18 cellular contexts compared by ENCODE assay signal in genomic region chr16:30663038-30663437, GRCh38. TPM values are rescaled to one million over a fixed set of nuclear protein-coding genes. Genes with fewer than 3 reads are reported as not detected.
A peak's percentile ranks its signal among the peaks of the same experiment; 100 is the strongest.
DNase-seq lines count a peak whose midpoint lies in the region; ATAC-seq and TF ChIP-seq lines count a peak whose summit lies in the region.
"Had no signal": no experiment of that assay in that cellular context is flagged by ENCODE, and none has a peak within 500 bp of the region (broad histone marks: within the 10 kb centered on the region; RNA-seq: fewer than 3 reads in every experiment).

No MANE protein-coding gene starts in this region.

- H3K36me3 ChIP-seq in A673 (ENCODE audit: insufficient read depth, low read length, poor library complexity, severe bottlenecking): peaks cover 65% of the 10 kb centered on the region
- peaks cover 66% of the 10 kb centered on the region for H3K36me3 ChIP-seq in CD4-positive, CD25-positive, alpha-beta regulatory T cell (ENCODE audit: control insufficient read depth, insufficient read depth, low read length)
- peaks cover 66 to 68% of the 10 kb centered on the region in 2 experiments for H3K36me3 ChIP-seq in mesenchymal stem cell (ENCODE audit: control insufficient read depth in 1 of 2, insufficient read depth in 2 of 2, low read depth in 1 of 2, low read length in 2 of 2)
- peaks cover 56% of the 10 kb centered on the region for H3K36me3 ChIP-seq in BE2C

- intact Hi-C loops in A673 (cut with micrococcal nuclease; ENCODE audit: unreplicated experiment) (no loop called here), posterior cingulate gyrus (cut with DNase I) (no loop called here)
- intact Hi-C loops in activated CD8-positive, alpha-beta T cell treated with anti-CD3 and anti-CD28 coated beads for 36 hours (cut with micrococcal nuclease): no loop called here

- no peak overlapping the region for H2BK12ac ChIP-seq in mesenchymal stem cell (ENCODE audit: low read length in 2 of 2)

- H3K23ac ChIP-seq in mesenchymal stem cell (ENCODE audit: low read length in 2 of 2): no peak overlapping the region

- POLR2A ChIA-PET in A673 (lab: Charles Lee; ENCODE audit: low non-redundant PET): interaction anchor here (0.6 kb wide), 1 partner anchor 246 kb away, joined by 3 read pairs; no protein-coding TSS in a partner anchor
- POLR2A ChIA-PET in activated CD8-positive, alpha-beta T cell treated with anti-CD3 and anti-CD28 coated beads for 36 hours (lab: Charles Lee): interaction anchor here (1.1 to 3.2 kb wide), 5 partner anchors 9 to 48 kb away, joined by 3 to 11 read pairs (median 3); no protein-coding TSS in a partner anchor

- ATAC-seq in CD4-positive, CD25-positive, alpha-beta regulatory T cell (ENCODE audit: low read depth in 2 of 2): no peak
- ATAC-seq in activated CD8-positive, alpha-beta T cell treated with anti-CD3 and anti-CD28 coated beads for 36 hours: no peak

- H2BK15ac ChIP-seq in mesenchymal stem cell (ENCODE audit: low read depth, poor library complexity, severe bottlenecking): no peak overlapping the region

- TF ChIP-seq CTCF in A673 (conservative IDR thresholded peaks at IDR 0.05; ENCODE audit: low read depth, low read length) (no peak), BE2C (IDR thresholded peaks at IDR 0.05; ENCODE audit: low read depth, low read length) (no peak)
- no peak for TF ChIP-seq CTCF in activated CD8-positive, alpha-beta T cell treated with anti-CD3 and anti-CD28 coated beads for 36 hours (IDR thresholded peaks at IDR 0.05)

- no peak overlapping the region for H2BK120ac ChIP-seq in mesenchymal stem cell (ENCODE audit: low read depth, low read length)

- no peaks in the 10 kb centered on the region for H3K27me3 Mint-ChIP-seq in CD4-positive, CD25-positive, alpha-beta regulatory T cell
- H3K27me3 Mint-ChIP-seq in activated CD8-positive, alpha-beta T cell treated with anti-CD3 and anti-CD28 coated beads for 36 hours: no peaks in the 10 kb centered on the region
- H3K27me3 Mint-ChIP-seq: activated naive CD4-positive, alpha-beta T cell treated with anti-CD3 and anti-CD28 coated beads, Interleukin-2, amount 10 ng/mL, durations not matched to agents 7 days and 5 days had no signal

- no peaks in the 10 kb centered on the region for H3K9me3 Mint-ChIP-seq in CD4-positive, CD25-positive, alpha-beta regulatory T cell
- H3K9me3 Mint-ChIP-seq in activated CD8-positive, alpha-beta T cell treated with anti-CD3 and anti-CD28 coated beads for 36 hours: no peaks in the 10 kb centered on the region
- H3K9me3 Mint-ChIP-seq: activated naive CD4-positive, alpha-beta T cell treated with anti-CD3 and anti-CD28 coated beads, Interleukin-2, amount 10 ng/mL, durations not matched to agents 7 days and 5 days had no signal

- H4K91ac ChIP-seq in mesenchymal stem cell (ENCODE audit: low read length): no peak overlapping the region

- H3K4me2 ChIP-seq in mesenchymal stem cell (ENCODE audit: low read length, poor library complexity, severe bottlenecking): no peak overlapping the region

- no peak overlapping the region for H3K14ac ChIP-seq in mesenchymal stem cell (ENCODE audit: low read length in 2 of 2)

- peaks cover 12 to 45% (median 29%) of the 10 kb centered on the region in 4 donors for H3K4me1 Mint-ChIP-seq in CD4-positive, CD25-positive, alpha-beta regulatory T cell
- H3K4me1 Mint-ChIP-seq in activated CD8-positive, alpha-beta T cell treated with anti-CD3 and anti-CD28 coated beads for 36 hours (ENCODE audit: low read depth): peaks cover 39% of the 10 kb centered on the region

- no peak for DNase-seq in A673 (ENCODE audit: low spot score)
- no peak for DNase-seq in CD4-positive, CD25-positive, alpha-beta regulatory T cell
- no peak for DNase-seq in activated CD8-positive, alpha-beta T cell treated with anti-CD3 and anti-CD28 coated beads for 36 hours
- no peak for DNase-seq in mesenchymal stem cell
- no peak for DNase-seq in BE2C
- no peak for DNase-seq in posterior cingulate gyrus
- no peak for DNase-seq in iPS-NIHi7 (ENCODE audit: extremely low spot score)
- DNase-seq in CD1c-positive myeloid dendritic cell (ENCODE audit: extremely low spot score): no peak
- DNase-seq: activated CD4-positive, alpha-beta T cell treated with anti-CD3 and anti-CD28 coated beads, Interleukin-2, amount 50 U/mL, for 48 hours; activated naive CD4-positive, alpha-beta T cell treated with anti-CD3 and anti-CD28 coated beads, Interleukin-2, amount 10 ng/mL, durations not matched to agents 7 days and 5 days; DMS79 treated with DMSO at 0.1 percent for 48 hours; midbrain; NCI-H187 treated with DMSO at 0.1 percent for 48 hours; SHP77; stimulated activated CD4-positive, alpha-beta T cell treated with anti-CD3 and anti-CD28 coated beads, Interleukin-4, amount 100 ng/mL, for 24 hours; stimulated activated CD8-positive, alpha-beta memory T cell treated with anti-CD3 and anti-CD28 coated beads, Interleukin-4, amount 100 ng/mL, for 48 hours; thyroid gland had no signal

- no peak overlapping the region for H3K4ac ChIP-seq in mesenchymal stem cell (ENCODE audit: low read depth in 1 of 2, low read length in 2 of 2)

- peaks cover 30% of the 10 kb centered on the region for H3K79me1 ChIP-seq in mesenchymal stem cell (replicated peaks; ENCODE audit: low read length, poor library complexity, severe bottlenecking)

- peak overlapping the region; percentile 75 to 81 (median 79) for H3K27ac Mint-ChIP-seq in CD4-positive, CD25-positive, alpha-beta regulatory T cell
- H3K27ac Mint-ChIP-seq in activated CD8-positive, alpha-beta T cell treated with anti-CD3 and anti-CD28 coated beads for 36 hours: peak overlapping the region; percentile 98
- H3K27ac Mint-ChIP-seq: activated naive CD4-positive, alpha-beta T cell treated with anti-CD3 and anti-CD28 coated beads, Interleukin-2, amount 10 ng/mL, durations not matched to agents 7 days and 5 days had no signal

- H2AK5ac ChIP-seq in mesenchymal stem cell (ENCODE audit: low read length, severe bottlenecking): no peak overlapping the region

- H3K18ac ChIP-seq in mesenchymal stem cell (ENCODE audit: low read depth in 1 of 2, low read length in 2 of 2): no peak overlapping the region

- peaks cover 12% of the 10 kb centered on the region for H3K4me1 ChIP-seq in A673 (ENCODE audit: insufficient read depth, low read length, poor library complexity, severe bottlenecking)
- H3K4me1 ChIP-seq in CD4-positive, CD25-positive, alpha-beta regulatory T cell (ENCODE audit: control insufficient read depth, insufficient read depth, low read length, poor library complexity, severe bottlenecking): peaks cover 46% of the 10 kb centered on the region
- peaks cover 25% of the 10 kb centered on the region for H3K4me1 ChIP-seq in mesenchymal stem cell (ENCODE audit: control insufficient read depth, insufficient read depth, low read depth, low read length)
- no peaks in the 10 kb centered on the region for H3K4me1 ChIP-seq in BE2C

- H3K9ac ChIP-seq in mesenchymal stem cell (ENCODE audit: low read length): peak overlapping the region; percentile 16

- no peaks in the 10 kb centered on the region for H3K9me3 ChIP-seq in A673 (ENCODE audit: low read depth, low read length, poor library complexity, severe bottlenecking)
- no peaks in the 10 kb centered on the region for H3K9me3 ChIP-seq in CD4-positive, CD25-positive, alpha-beta regulatory T cell (ENCODE audit: control insufficient read depth in 2 of 2, low read length in 2 of 2)
- no peaks in the 10 kb centered on the region for H3K9me3 ChIP-seq in mesenchymal stem cell (ENCODE audit: control insufficient read depth, low read length)
- H3K9me3 ChIP-seq in BE2C: no peaks in the 10 kb centered on the region
- H3K9me3 ChIP-seq: thyroid gland had no signal

- H3K4me3 Mint-ChIP-seq in CD4-positive, CD25-positive, alpha-beta regulatory T cell: peak overlapping the region; percentile 21 to 93 (median 38)
- H3K4me3 Mint-ChIP-seq in activated CD8-positive, alpha-beta T cell treated with anti-CD3 and anti-CD28 coated beads for 36 hours: peak overlapping the region; percentile 16
- H3K4me3 Mint-ChIP-seq: activated naive CD4-positive, alpha-beta T cell treated with anti-CD3 and anti-CD28 coated beads, Interleukin-2, amount 10 ng/mL, durations not matched to agents 7 days and 5 days had no signal

- 91% methylated on average over 8 of the region's 8 CpGs for WGBS in mesenchymal stem cell

- no TSS peak for BruUV-seq in A673 (replicated peaks; lab: Mats Ljungman, UMichigan)

- peaks cover 34% of the 10 kb centered on the region for H3K36me3 Mint-ChIP-seq in CD4-positive, CD25-positive, alpha-beta regulatory T cell
- H3K36me3 Mint-ChIP-seq in activated CD8-positive, alpha-beta T cell treated with anti-CD3 and anti-CD28 coated beads for 36 hours (ENCODE audit: low read depth): peaks cover 63% of the 10 kb centered on the region

- no peak overlapping the region for H2BK5ac ChIP-seq in mesenchymal stem cell (ENCODE audit: low read depth, low read length, poor library complexity, severe bottlenecking)

- H3K4me3 ChIP-seq in A673 (ENCODE audit: low read depth, low read length, poor library complexity, severe bottlenecking) (no peak overlapping the region), mesenchymal stem cell (ENCODE audit: insufficient read depth in 1 of 2, low read depth in 1 of 2, low read length in 2 of 2) (no peak overlapping the region), BE2C (ENCODE audit: low read depth, low read length) (no peak overlapping the region)
- peak overlapping the region; percentile 31 for H3K4me3 ChIP-seq in CD4-positive, CD25-positive, alpha-beta regulatory T cell (ENCODE audit: low read depth, low read length)
- H3K4me3 ChIP-seq: cardiac muscle cell, thyroid gland had no signal

- H3K27ac ChIP-seq in A673 (ENCODE audit: low read depth, low read length, poor library complexity, severe bottlenecking) (peak overlapping the region; percentile 30), mesenchymal stem cell (ENCODE audit: low read length, poor library complexity, severe bottlenecking) (no peak overlapping the region)
- H3K27ac ChIP-seq in CD4-positive, CD25-positive, alpha-beta regulatory T cell (ENCODE audit: insufficient read depth, low read length, poor library complexity, severe bottlenecking): no peak overlapping the region
- H3K27ac ChIP-seq: cardiac muscle cell, thyroid gland had no signal

- H2AFZ ChIP-seq in mesenchymal stem cell (ENCODE audit: low read depth, low read length): no peak overlapping the region

- CTCF ChIA-PET in A673 (lab: Charles Lee): no interaction called here
- CTCF ChIA-PET in activated CD8-positive, alpha-beta T cell treated with anti-CD3 and anti-CD28 coated beads for 36 hours (lab: Charles Lee): interaction anchor here (1.1 to 4.6 kb wide), 2 partner anchors 31 to 34 kb away, joined by 4 to 25 read pairs; no protein-coding TSS in a partner anchor

- no peak overlapping the region for H4K8ac ChIP-seq in mesenchymal stem cell (ENCODE audit: low read length)

- H3K27me3 ChIP-seq in A673 (replicated peaks; ENCODE audit: insufficient read depth, low read depth, low read length, poor library complexity) (no peaks in the 10 kb centered on the region), mesenchymal stem cell (ENCODE audit: control insufficient read depth in 1 of 2, insufficient read depth in 1 of 2, low read length in 2 of 2) (no peaks in the 10 kb centered on the region), BE2C (no peaks in the 10 kb centered on the region)
- H3K27me3 ChIP-seq in CD4-positive, CD25-positive, alpha-beta regulatory T cell (ENCODE audit: control insufficient read depth, insufficient read depth, low read length): no peaks in the 10 kb centered on the region
- H3K27me3 ChIP-seq: cardiac muscle cell, thyroid gland had no signal

RNA-seq across cellular contexts. Expression of gene FBRS, which starts 4.8 kb away (rescaled TPM):
- 71.2 and 79.9 TPM in 2 replicates for total RNA-seq in A673 (2021)
- total RNA-seq in CD4-positive, CD25-positive, alpha-beta regulatory T cell: 179 TPM
- 1 to 10 TPM; 2.3 to 4.2 (median 3.3) TPM for polyA plus RNA-seq in CD4-positive, CD25-positive, alpha-beta regulatory T cell
- 10 to 100 TPM; 80.3 to 85.8 TPM for total RNA-seq in activated CD8-positive, alpha-beta T cell treated with anti-CD3 and anti-CD28 coated beads for 36 hours
- 61.7 TPM for polyA plus RNA-seq in mesenchymal stem cell (2013, experiment 1 of 2)
- polyA plus RNA-seq in mesenchymal stem cell (2013, experiment 2 of 2): 57.4 TPM
- 102 TPM for polyA plus RNA-seq in BE2C (2012; ENCODE audit: insufficient read depth, insufficient read length, low read depth)

RNA-seq across cellular contexts. Expression of gene PRR14, which starts 12.3 kb away (rescaled TPM):
- total RNA-seq in A673 (2021): 35.7 and 44.6 TPM in 2 replicates
- 104 TPM for total RNA-seq in CD4-positive, CD25-positive, alpha-beta regulatory T cell
- 10 to 100 TPM; 12.7 to 15.5 (median 13.8) TPM for polyA plus RNA-seq in CD4-positive, CD25-positive, alpha-beta regulatory T cell
- 10 to 100 TPM; 74.0 to 76.6 TPM for total RNA-seq in activated CD8-positive, alpha-beta T cell treated with anti-CD3 and anti-CD28 coated beads for 36 hours
- polyA plus RNA-seq in mesenchymal stem cell (2013, experiment 1 of 2): 38.9 TPM
- polyA plus RNA-seq in mesenchymal stem cell (2013, experiment 2 of 2): 37.7 TPM
- 58.4 TPM for polyA plus RNA-seq in BE2C (2012; ENCODE audit: insufficient read depth, insufficient read length, low read depth)

RNA-seq across cellular contexts. Expression of gene SRCAP, which starts 35.9 kb away (rescaled TPM):
- total RNA-seq in A673 (2021): 86.2 and 104 TPM in 2 replicates
- 83.0 TPM for total RNA-seq in CD4-positive, CD25-positive, alpha-beta regulatory T cell
- polyA plus RNA-seq in CD4-positive, CD25-positive, alpha-beta regulatory T cell: 10 to 100 TPM in 1 of 4 donors, 1 to 10 TPM in 3; 4.9 to 12.4 (median 7.5) TPM
- 10 to 100 TPM; 57.2 to 64.7 TPM for total RNA-seq in activated CD8-positive, alpha-beta T cell treated with anti-CD3 and anti-CD28 coated beads for 36 hours
- 17.1 TPM for polyA plus RNA-seq in mesenchymal stem cell (2013, experiment 1 of 2)
- 16.0 TPM for polyA plus RNA-seq in mesenchymal stem cell (2013, experiment 2 of 2)
- polyA plus RNA-seq in BE2C (2012; ENCODE audit: insufficient read depth, insufficient read length, low read depth): 33.3 TPM

RNA-seq across cellular contexts. Expression of gene ZNF689, which starts 52.8 kb away (rescaled TPM):
- 18.1 and 21.1 TPM in 2 replicates for total RNA-seq in A673 (2021)
- total RNA-seq in CD4-positive, CD25-positive, alpha-beta regulatory T cell: 14.0 TPM
- polyA plus RNA-seq in CD4-positive, CD25-positive, alpha-beta regulatory T cell: 10 to 100 TPM in 2 of 4 donors, 1 to 10 TPM in 2; 8.1 to 16.0 (median 12.2) TPM
- total RNA-seq in activated CD8-positive, alpha-beta T cell treated with anti-CD3 and anti-CD28 coated beads for 36 hours: 10 to 100 TPM in 1 of 2 experiments, 1 to 10 TPM in 1; 9.8 to 11.3 TPM
- 7.4 TPM for polyA plus RNA-seq in mesenchymal stem cell (2013, experiment 1 of 2)
- polyA plus RNA-seq in mesenchymal stem cell (2013, experiment 2 of 2): 6.7 TPM
- polyA plus RNA-seq in BE2C (2012; ENCODE audit: insufficient read depth, insufficient read length, low read depth): 26.6 TPM
